11 cellular contexts compared by ENCODE assay signal in the genomic region with DNA sequence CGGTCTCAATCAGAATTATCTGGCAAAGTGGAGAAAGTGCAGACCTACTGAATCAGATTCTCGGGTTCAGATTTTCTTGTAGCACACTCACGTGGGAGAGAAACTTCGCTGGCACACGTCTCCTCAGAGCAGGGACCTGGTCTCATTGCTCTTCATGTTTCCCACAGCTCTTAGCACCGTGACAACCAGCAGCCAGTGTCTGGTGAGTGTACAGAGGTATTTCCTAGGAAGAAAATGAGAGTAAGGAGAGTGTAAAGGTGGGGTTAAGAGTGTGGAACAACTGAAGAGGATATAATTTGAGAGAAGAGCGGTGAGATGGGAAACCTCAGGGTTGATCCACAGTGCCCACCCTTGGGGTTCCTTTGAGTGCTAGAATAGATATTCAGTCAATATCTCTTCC.
A peak's percentile ranks its signal among the peaks of the same experiment; 100 is the strongest.
DNase-seq lines count a peak whose midpoint lies in the region; ATAC-seq and TF ChIP-seq lines count a peak whose summit lies in the region.
"Had no signal": no experiment of that assay in that cellular context is flagged by ENCODE, and none has a peak within 500 bp of the region (broad histone marks: within the 10 kb centered on the region; RNA-seq: fewer than 3 reads in every experiment).

No MANE protein-coding gene starts in this region.

- peaks cover 0 to 30% (median 0%) of the 10 kb centered on the region in 9 donors for H3K4me1 ChIP-seq in heart right ventricle
- peaks cover 6% of the 10 kb centered on the region for H3K4me1 ChIP-seq in smooth muscle cell (ENCODE audit: low read depth)
- H3K4me1 ChIP-seq in PC-3 (ENCODE audit: insufficient read depth, low read length), result peaks cover 8% of the 10 kb centered on the region

- intact Hi-C loops in activated CD4-positive, alpha-beta memory T cell treated with anti-CD3 and anti-CD28 coated beads for 36 hours (cut with micrococcal nuclease), result loop anchor here (1.0 kb wide), 1 partner anchor 114 kb away; no protein-coding TSS in a partner anchor
- intact Hi-C loops in heart right ventricle (cut with DNase I), result no loop called here
- intact Hi-C loops in PC-3 (cut with micrococcal nuclease), result no loop called here

- POLR2A ChIA-PET in activated CD4-positive, alpha-beta memory T cell treated with anti-CD3 and anti-CD28 coated beads for 36 hours (lab: Charles Lee), result interaction anchor here (0.6 to 6.4 kb wide), 8 partner anchors 10 to 100 kb away, joined by 3 to 77 read pairs (median 3); no protein-coding TSS in a partner anchor
- POLR2A ChIA-PET in PC-3 (lab: Charles Lee; ENCODE audit: unreplicated experiment), result no interaction called here

- H3K4me2 ChIP-seq in smooth muscle cell (peak overlapping the region; percentile 22), PC-3 (ENCODE audit: low read length) (no peak overlapping the region)

- H3K79me2 ChIP-seq in smooth muscle cell (ENCODE audit: low read depth) (no peaks in the 10 kb centered on the region), PC-3 (ENCODE audit: low read length) (no peaks in the 10 kb centered on the region)

- H3K36me3 Mint-ChIP-seq in activated CD4-positive, alpha-beta memory T cell treated with anti-CD3 and anti-CD28 coated beads for 36 hours, result peaks cover 4% of the 10 kb centered on the region

- H3K9me2 ChIP-seq in PC-3 (replicated peaks; ENCODE audit: low read length), result no peaks in the 10 kb centered on the region

- TF ChIP-seq CTCF in heart right ventricle (IDR thresholded peaks at IDR 0.05), result no peak
- no peak for TF ChIP-seq CTCF in smooth muscle cell (IDR thresholded peaks at IDR 0.05; ENCODE audit: borderline replicate concordance, insufficient read depth, poor library complexity, severe bottlenecking)
- no peak for TF ChIP-seq CTCF in PC-3 (conservative IDR thresholded peaks at IDR 0.05; ENCODE audit: low read depth, low read length)

- no peaks in the 10 kb centered on the region for H3K27me3 ChIP-seq in heart right ventricle
- H3K27me3 ChIP-seq in smooth muscle cell (ENCODE audit: low read depth), result no peaks in the 10 kb centered on the region
- H3K27me3 ChIP-seq in PC-3 (ENCODE audit: low read length), result no peaks in the 10 kb centered on the region

- no peaks in the 10 kb centered on the region for H3K9me3 Mint-ChIP-seq in activated CD4-positive, alpha-beta memory T cell treated with anti-CD3 and anti-CD28 coated beads for 36 hours

- H3K36me3 ChIP-seq in heart right ventricle (no peaks in the 10 kb centered on the region), smooth muscle cell (ENCODE audit: low read depth) (no peaks in the 10 kb centered on the region), PC-3 (ENCODE audit: low read depth, low read length) (no peaks in the 10 kb centered on the region)

- H3K27ac Mint-ChIP-seq in activated CD4-positive, alpha-beta memory T cell treated with anti-CD3 and anti-CD28 coated beads for 36 hours, result peak overlapping the region; percentile 82

- peaks cover 3% of the 10 kb centered on the region for H3F3A ChIP-seq in smooth muscle cell (ENCODE audit: low read depth)
- H3F3A ChIP-seq in PC-3 (ENCODE audit: low read length, unreplicated experiment), result no peaks in the 10 kb centered on the region

- peak overlapping the region; percentile 5 for H2AFZ ChIP-seq in smooth muscle cell (ENCODE audit: low read depth)
- H2AFZ ChIP-seq in PC-3 (ENCODE audit: low read length), result no peak overlapping the region

- 49 to 60% methylated on average over 7 of the region's 7 CpGs for WGBS in heart right ventricle, 2 donors
- WGBS in smooth muscle cell (ENCODE audit: low lambda C conversion rate), result 62% methylated on average over 7 of the region's 7 CpGs

- H3K9ac ChIP-seq in smooth muscle cell (ENCODE audit: low read depth), result peak overlapping the region; percentile 25
- H3K9ac ChIP-seq in PC-3 (ENCODE audit: low read length), result no peak overlapping the region

- no TSS peak for BruUV-seq in PC-3 (replicated peaks; lab: Mats Ljungman, UMichigan)

- CTCF ChIA-PET in activated CD4-positive, alpha-beta memory T cell treated with anti-CD3 and anti-CD28 coated beads for 36 hours (lab: Charles Lee), result no interaction called here
- CTCF ChIA-PET in PC-3 (lab: Charles Lee), result no interaction called here

- H3K4me3 ChIP-seq in heart right ventricle, result peak overlapping the region in 5 of 10 donors; percentile 2 to 29 (median 8)
- H3K4me3 ChIP-seq in smooth muscle cell, result no peak overlapping the region
- no peak overlapping the region for H3K4me3 ChIP-seq in PC-3 (ENCODE audit: low read length)

- peak overlapping the region; percentile 54 for H3K4me3 Mint-ChIP-seq in activated CD4-positive, alpha-beta memory T cell treated with anti-CD3 and anti-CD28 coated beads for 36 hours

- ATAC-seq in heart right ventricle (peak in 3 of 8 donors; percentile 13 to 16 (median 16)), HG03196 (IDR thresholded peaks at IDR 0.05; ENCODE audit: unreplicated experiment) (no peak), GM21447 (IDR thresholded peaks at IDR 0.05; ENCODE audit: unreplicated experiment) (no peak), PC-3 (no peak), HG02973 (IDR thresholded peaks at IDR 0.05; ENCODE audit: unreplicated experiment) (no peak)

- no peaks in the 10 kb centered on the region for H3K9me3 ChIP-seq in heart right ventricle
- H3K9me3 ChIP-seq in smooth muscle cell (replicated peaks; ENCODE audit: low read depth), result no peaks in the 10 kb centered on the region
- no peaks in the 10 kb centered on the region for H3K9me3 ChIP-seq in PC-3 (ENCODE audit: low read length)

- H3K4me1 Mint-ChIP-seq in activated CD4-positive, alpha-beta memory T cell treated with anti-CD3 and anti-CD28 coated beads for 36 hours (ENCODE audit: low read depth), result peaks cover 82% of the 10 kb centered on the region

- H3K27me3 Mint-ChIP-seq in activated CD4-positive, alpha-beta memory T cell treated with anti-CD3 and anti-CD28 coated beads for 36 hours, result no peaks in the 10 kb centered on the region

- H4K20me1 ChIP-seq in smooth muscle cell (ENCODE audit: low read depth), result no peaks in the 10 kb centered on the region
- no peaks in the 10 kb centered on the region for H4K20me1 ChIP-seq in PC-3 (ENCODE audit: low read length)

- H3K27ac ChIP-seq in heart right ventricle (peak overlapping the region in 6 of 10 donors; percentile 13 to 75 (median 36)), smooth muscle cell (ENCODE audit: low read depth) (peak overlapping the region; percentile 82), PC-3 (ENCODE audit: low read length) (no peak overlapping the region)

- DNase-seq in Daoy (ENCODE audit: low read depth) (peak; percentile 53), heart right ventricle (no peak), smooth muscle cell (lab: John Stamatoyannopoulos, UW; ENCODE audit: unreplicated experiment) (no peak), PC-3 (no peak)
- no peak for DNase-seq in activated CD4-positive, alpha-beta memory T cell treated with anti-CD3 and anti-CD28 coated beads for 36 hours
- DNase-seq: DND-41, NCI-H524 treated with DMSO at 0.1 percent for 48 hours, small intestine had no signal
